In genomic region chr4:163738521-163738920, GRCh38 we compare ENCODE assay signal across 24 cellular contexts.
"Had no signal": no experiment of that assay in that cellular context is flagged by ENCODE, and none has a peak within 500 bp of the region (broad histone marks: within the 10 kb centered on the region; RNA-seq: fewer than 3 reads in every experiment).

No MANE protein-coding gene starts in this region.

- H3K4me3 ChIP-seq: stomach, suprapubic skin, testis, thoracic aorta, thyroid gland, tibial artery, tibial nerve, transverse colon, upper lobe of left lung, upper lobe of right lung, uterus, vagina had no signal

- H3K27me3 ChIP-seq: stomach, suprapubic skin, testis, thyroid gland, tibial artery, tibial nerve, transverse colon, upper lobe of left lung, upper lobe of right lung, uterus, vagina had no signal

- H3K9me3 ChIP-seq: stomach, suprapubic skin, testis, thoracic aorta, thyroid gland, tibial artery, tibial nerve, transverse colon, upper lobe of left lung, upper lobe of right lung, uterus, vagina had no signal

- H3K4me1 ChIP-seq: stomach, suprapubic skin, testis, thyroid gland, tibial artery, tibial nerve, transverse colon, upper lobe of left lung, upper lobe of right lung, uterus, vagina had no signal

- DNase-seq: stimulated activated CD4-positive, alpha-beta T cell treated with anti-CD3 and anti-CD28 coated beads, Interleukin-2, amount 100 ng/mL, for 48 hours; stimulated activated CD4-positive, alpha-beta T cell treated with anti-CD3 and anti-CD28 coated beads, Interleukin-4, amount 100 ng/mL, for 1 hour; stimulated activated CD4-positive, alpha-beta T cell treated with anti-CD3 and anti-CD28 coated beads, Interleukin-4, amount 100 ng/mL, for 24 hours; stimulated activated CD4-positive, alpha-beta T cell treated with anti-CD3 and anti-CD28 coated beads, Interleukin-4, amount 100 ng/mL, for 4 hours; stimulated activated CD8-positive, alpha-beta memory T cell treated with anti-CD3 and anti-CD28 coated beads, Interleukin-4, amount 100 ng/mL, for 48 hours; stimulated activated naive B cell treated with anti-CD40 and anti-IgM and Interleukin-4, amounts not matched to agents 10 μg/mL and 1 μg/mL and 100 μg/mL, for 72 hours; stimulated activated naive CD4-positive, alpha-beta T cell; stimulated activated naive CD4-positive, alpha-beta T cell treated with Interleukin-2 at 50 U/mL for 16 hours; stimulated activated naive CD8-positive, alpha-beta T cell treated with anti-CD3 and anti-CD28 coated beads, Interleukin-15, amount 100 ng/mL, for 72 hours; stimulated activated naive CD8-positive, alpha-beta T cell treated with anti-CD3 and anti-CD28 coated beads, Interleukin-15, Interleukin-2, amounts not matched to agents 100 U/mL and 50 U/mL, for 24 hours; stomach; substantia nigra; testis; thyroid gland; tibial artery; transverse colon; trophoblast cell; upper lobe of left lung; upper lobe of right lung; uterus had no signal

- H3K36me3 ChIP-seq: stomach, suprapubic skin, thoracic aorta, thyroid gland, tibial artery, tibial nerve, transverse colon, upper lobe of left lung, upper lobe of right lung, uterus, vagina had no signal

- H3K27ac ChIP-seq: stomach, suprapubic skin, testis, thoracic aorta, thyroid gland, tibial artery, tibial nerve, transverse colon, upper lobe of left lung, upper lobe of right lung, uterus, vagina had no signal
